18 cellular contexts compared by ENCODE assay signal in genomic region chr21:44535963-44536362, GRCh38. TPM values are rescaled to one million over a fixed set of nuclear protein-coding genes. Genes with fewer than 3 reads are reported as not detected.
DNase-seq lines count a peak whose midpoint lies in the region; ATAC-seq lines count a peak whose summit lies in the region.
"Had no signal": no experiment of that assay in that cellular context is flagged by ENCODE, and none has a peak within 500 bp of the region (broad histone marks: within the 10 kb centered on the region; RNA-seq: fewer than 3 reads in every experiment).

No MANE protein-coding gene starts in this region.

- no peak overlapping the region for H2BK5ac ChIP-seq in neuronal stem cell (ENCODE audit: low read length)

- H3K9me3 ChIP-seq in neuronal stem cell (replicated peaks in 1 of 2; ENCODE audit: control insufficient read depth in 2 of 2, insufficient read depth in 1 of 2, low read depth in 1 of 2, low read length in 2 of 2), result peaks cover 0 to 1% of the 10 kb centered on the region in 2 donors
- H3K9me3 ChIP-seq: A549, BLaER1 had no signal

- no peak overlapping the region for H3K14ac ChIP-seq in neuronal stem cell (ENCODE audit: low read length)

- no peak for ATAC-seq in Right ventricle myocardium superior (ENCODE audit: poor library complexity)
- no peak for ATAC-seq in left cardiac atrium
- ATAC-seq in activated naive CD8-positive, alpha-beta T cell treated with anti-CD3 and anti-CD28 coated beads, Interleukin-2, amount 50 U/mL, for 24 hours, result no peak
- ATAC-seq: A549, K562 had no signal

- no CpG with 5 or more reads among the region's 7 CpGs for WGBS in neuronal stem cell (ENCODE audit: extremely low coverage in 2 of 2, insufficient read length in 2 of 2, insufficient replicate concordance in 1 of 2), 2 donors

- no peak overlapping the region for H3K9ac ChIP-seq in neuronal stem cell (ENCODE audit: low read depth, low read length, poor library complexity)
- H3K9ac ChIP-seq: BLaER1 had no signal

- no peaks in the 10 kb centered on the region for H3K36me3 Mint-ChIP-seq in activated naive CD8-positive, alpha-beta T cell treated with anti-CD3 and anti-CD28 coated beads, Interleukin-2, amount 50 U/mL, for 24 hours (ENCODE audit: low read depth)

- H3K4ac ChIP-seq in neuronal stem cell (ENCODE audit: low read length), result no peak overlapping the region

- no peaks in the 10 kb centered on the region for H3K4me1 ChIP-seq in neuronal stem cell (ENCODE audit: control insufficient read depth in 2 of 2, insufficient read depth in 1 of 2, low read depth in 1 of 2, low read length in 2 of 2)
- H3K4me1 ChIP-seq: A549, BLaER1 had no signal

- no peak overlapping the region for H3K27ac ChIP-seq in neuronal stem cell (replicated peaks; ENCODE audit: low read length)
- H3K27ac ChIP-seq: A549, BLaER1 had no signal

- no peak overlapping the region for H3K4me3 ChIP-seq in neuronal stem cell (ENCODE audit: low read length in 2 of 2)
- H3K4me3 ChIP-seq: A549, BLaER1, K562 had no signal

- peak; percentile 25 for DNase-seq in Right ventricle myocardium superior
- DNase-seq in left cardiac atrium, result no peak
- peak; percentile 48 for DNase-seq in ecto neural progenitor cell (ENCODE audit: low spot score)
- no peak for DNase-seq in neuronal stem cell (ENCODE audit: low spot score)
- no peak for DNase-seq in H4 (ENCODE audit: low spot score)
- DNase-seq in activated naive CD8-positive, alpha-beta T cell treated with anti-CD3 and anti-CD28 coated beads, Interleukin-2, amount 50 U/mL, for 24 hours, result no peak
- no peak for DNase-seq in AG20443 (ENCODE audit: low spot score)
- DNase-seq: CD4-positive, alpha-beta memory T cell; GF-D8; NCI-H1105 treated with DMSO at 0.1 percent for 48 hours; NCI-H1694 treated with DMSO at 0.1 percent for 48 hours; NCI-H510A; NCI-H774; OCI-M1; SIG-M5 had no signal

- H2BK12ac ChIP-seq in neuronal stem cell (ENCODE audit: low read length), result no peak overlapping the region

- intact Hi-C loops in Right ventricle myocardium superior (cut with DNase I), result no loop called here
- intact Hi-C loops in left cardiac atrium (cut with DNase I), result no loop called here

- H2BK15ac ChIP-seq in neuronal stem cell (ENCODE audit: low read length), result peak overlapping the region; percentile 46

- H3K9me3 Mint-ChIP-seq in activated naive CD8-positive, alpha-beta T cell treated with anti-CD3 and anti-CD28 coated beads, Interleukin-2, amount 50 U/mL, for 24 hours, result no peaks in the 10 kb centered on the region

- H3K4me1 Mint-ChIP-seq in activated naive CD8-positive, alpha-beta T cell treated with anti-CD3 and anti-CD28 coated beads, Interleukin-2, amount 50 U/mL, for 24 hours, result no peaks in the 10 kb centered on the region

- no peak overlapping the region for H2BK120ac ChIP-seq in neuronal stem cell (ENCODE audit: low read depth, low read length)

- H3K27ac Mint-ChIP-seq in activated naive CD8-positive, alpha-beta T cell treated with anti-CD3 and anti-CD28 coated beads, Interleukin-2, amount 50 U/mL, for 24 hours, result no peak overlapping the region
- H3K27ac Mint-ChIP-seq: CD4-positive, alpha-beta memory T cell had no signal

- H4K8ac ChIP-seq in neuronal stem cell (ENCODE audit: low read depth, low read length), result no peak overlapping the region

- H2AFZ ChIP-seq in neuronal stem cell (ENCODE audit: low read length), result peak overlapping the region; percentile 17

- H3K79me1 ChIP-seq in neuronal stem cell (ENCODE audit: low read depth, low read length), result no peaks in the 10 kb centered on the region

- H3K18ac ChIP-seq in neuronal stem cell (ENCODE audit: low read length), result no peak overlapping the region

- H3K27me3 ChIP-seq in neuronal stem cell (ENCODE audit: control insufficient read depth in 3 of 3, insufficient read depth in 3 of 3, low read depth in 1 of 3, low read length in 3 of 3), result peaks cover 0 to 31% (median 0%) of the 10 kb centered on the region in 3 experiments
- H3K27me3 ChIP-seq: BLaER1 had no signal

- H2AK5ac ChIP-seq in neuronal stem cell (ENCODE audit: low read depth, low read length), result no peak overlapping the region

- no peaks in the 10 kb centered on the region for H3K36me3 ChIP-seq in neuronal stem cell (replicated peaks in 1 of 2; ENCODE audit: control insufficient read depth in 2 of 2, insufficient read depth in 2 of 2, low read length in 2 of 2)
- H3K36me3 ChIP-seq: BLaER1 had no signal

- no peak overlapping the region for H3K23ac ChIP-seq in neuronal stem cell (ENCODE audit: low read depth, low read length, poor library complexity)

- no peak overlapping the region for H4K91ac ChIP-seq in neuronal stem cell (ENCODE audit: low read depth, low read length, poor library complexity)

- no peaks in the 10 kb centered on the region for H3K27me3 Mint-ChIP-seq in activated naive CD8-positive, alpha-beta T cell treated with anti-CD3 and anti-CD28 coated beads, Interleukin-2, amount 50 U/mL, for 24 hours

- no peak overlapping the region for H3K4me3 Mint-ChIP-seq in activated naive CD8-positive, alpha-beta T cell treated with anti-CD3 and anti-CD28 coated beads, Interleukin-2, amount 50 U/mL, for 24 hours
- H3K4me3 Mint-ChIP-seq: CD4-positive, alpha-beta memory T cell had no signal

- H3K4me2 ChIP-seq in neuronal stem cell (ENCODE audit: insufficient read depth, low read length, poor library complexity, severe bottlenecking), result no peak overlapping the region
- H3K4me2 ChIP-seq: A549, BLaER1 had no signal

RNA-seq across cellular contexts. Expression of gene KRTAP10-1, which starts 4.0 kb away (rescaled TPM):
- total RNA-seq in Right ventricle myocardium superior (not detected), left cardiac atrium (not detected)
- not detected for polyA plus RNA-seq in neuronal stem cell (2013, experiment 1 of 2)
- not detected for polyA plus RNA-seq in neuronal stem cell (2013, experiment 2 of 2)
- total RNA-seq in H4 (2014; rRNA removed; shearing (Covaris generic)), result not detected in 2 replicates
- total RNA-seq: CD4-positive, alpha-beta memory T cell; K562 had no signal
- polyA plus RNA-seq: A549; CD4-positive, alpha-beta memory T cell; K562 had no signal

RNA-seq across cellular contexts. Expression of gene KRTAP10-2, which starts 15.3 kb away (rescaled TPM):
- not detected for total RNA-seq in Right ventricle myocardium superior
- total RNA-seq in left cardiac atrium, result not detected
- polyA plus RNA-seq in neuronal stem cell (2013, experiment 1 of 2), result not detected
- polyA plus RNA-seq in neuronal stem cell (2013, experiment 2 of 2), result not detected
- not detected in 2 replicates for total RNA-seq in H4 (2014; rRNA removed; shearing (Covaris generic))
- total RNA-seq: CD4-positive, alpha-beta memory T cell; K562 had no signal
- polyA plus RNA-seq: A549; CD4-positive, alpha-beta memory T cell; K562 had no signal

RNA-seq across cellular contexts. Expression of gene KRTAP10-3, which starts 22.6 kb away (rescaled TPM):
- not detected for total RNA-seq in Right ventricle myocardium superior
- total RNA-seq in left cardiac atrium, result not detected
- not detected for polyA plus RNA-seq in neuronal stem cell (2013, experiment 1 of 2)
- not detected for polyA plus RNA-seq in neuronal stem cell (2013, experiment 2 of 2)
- not detected in 2 replicates for total RNA-seq in H4 (2014; rRNA removed; shearing (Covaris generic))
- total RNA-seq: CD4-positive, alpha-beta memory T cell; K562 had no signal
- polyA plus RNA-seq: A549; CD4-positive, alpha-beta memory T cell; K562 had no signal

RNA-seq across cellular contexts. Expression of gene KRTAP10-4, which starts 37.6 kb away (rescaled TPM):
- total RNA-seq in Right ventricle myocardium superior (not detected), left cardiac atrium (not detected)
- not detected for polyA plus RNA-seq in neuronal stem cell (2013, experiment 1 of 2)
- polyA plus RNA-seq in neuronal stem cell (2013, experiment 2 of 2), result 0.01 TPM
- not detected in 2 replicates for total RNA-seq in H4 (2014; rRNA removed; shearing (Covaris generic))
- total RNA-seq: CD4-positive, alpha-beta memory T cell; K562 had no signal
- polyA plus RNA-seq: A549; CD4-positive, alpha-beta memory T cell; K562 had no signal

RNA-seq across cellular contexts. Expression of gene KRTAP10-5, which starts 44.4 kb away (rescaled TPM):
- total RNA-seq in Right ventricle myocardium superior (not detected), left cardiac atrium (not detected)
- polyA plus RNA-seq in neuronal stem cell (2013, experiment 1 of 2), result not detected
- not detected for polyA plus RNA-seq in neuronal stem cell (2013, experiment 2 of 2)
- total RNA-seq in H4 (2014; rRNA removed; shearing (Covaris generic)), result not detected in 2 replicates
- total RNA-seq: CD4-positive, alpha-beta memory T cell; K562 had no signal
- polyA plus RNA-seq: A549; CD4-positive, alpha-beta memory T cell; K562 had no signal

Comparison
In these comparisons a context has a peak if more than half of its experiments do, and no peak if none do; other contexts are left out.
1. DNase-seq: peak in Right ventricle myocardium superior (single experiment) and ecto neural progenitor cell (single experiment); none in left cardiac atrium (single experiment), neuronal stem cell (single experiment), H4 (single experiment), activated naive CD8-positive, alpha-beta T cell treated with anti-CD3 and anti-CD28 coated beads, Interleukin-2, amount 50 U/mL, for 24 hours (single experiment) and AG20443 (single experiment).